In genomic region chr3:160637081-160637480, GRCh38 we compare ENCODE assay signal across 33 cellular contexts. TPM values are rescaled to one million over a fixed set of nuclear protein-coding genes. Genes with fewer than 3 reads are reported as not detected.
"Had no signal": no experiment of that assay in that cellular context is flagged by ENCODE, and none has a peak within 500 bp of the region (broad histone marks: within the 10 kb centered on the region; RNA-seq: fewer than 3 reads in every experiment).

No MANE protein-coding gene starts in this region.

- DNase-seq: activated CD4-positive, alpha-beta memory T cell treated with anti-CD3 and anti-CD28 coated beads for 36 hours; activated CD4-positive, alpha-beta T cell treated with anti-CD3 and anti-CD28 coated beads, Interleukin-2, amount 10 ng/mL, durations not matched to agents 7 days and 5 days; activated CD4-positive, CD25-positive, alpha-beta regulatory T cell; activated CD8-positive, alpha-beta memory T cell treated with anti-CD3 and anti-CD28 coated beads for 24 hours; activated effector memory CD4-positive, alpha-beta T cell treated with anti-CD3 and anti-CD28 coated beads, Interleukin-2, amount 50 U/mL, for 16 hours; activated naive CD4-positive, alpha-beta T cell treated with Interleukin-2 at 50 U/mL for 16 hours; activated naive CD8-positive, alpha-beta T cell treated with anti-CD3 and anti-CD28 coated beads, Interleukin-2, amount 50 U/mL, for 24 hours; activated T-cell treated with anti-CD3 and anti-CD28 coated beads, Interleukin-2, amount 50 U/mL, for 4 hours; amniotic stem cell; body of pancreas; central memory CD4-positive, alpha-beta T cell; KG1; MG63; MV-4-11; NCI-H1092 treated with DMSO at 0.1 percent for 48 hours; NCI-H1417 treated with DMSO at 0.1 percent for 48 hours; NCI-H1694; NCI-H2029; NCI-H2107; NCI-H2171 treated with DMSO at 0.1 percent for 48 hours; NCI-H345; NCI-H510A treated with DMSO at 0.1 percent for 48 hours; NCI-H69; SIG-M5; T-helper 17 cell; T-helper 9 cell had no signal

- H3K9me3 ChIP-seq: ascending aorta, body of pancreas, MG63 had no signal

- H3K36me3 Mint-ChIP-seq: activated CD4-positive, alpha-beta memory T cell treated with anti-CD3 and anti-CD28 coated beads for 36 hours; activated naive CD4-positive, alpha-beta T cell treated with anti-CD3 and anti-CD28 coated beads, Interleukin-2, amount 50 U/mL, for 72 hours had no signal

- FAIRE-seq: bronchial epithelial cell, TTC549 had no signal

- H3K4me1 ChIP-seq: ascending aorta, body of pancreas had no signal

- H3K27ac ChIP-seq: ascending aorta, body of pancreas, VCaP had no signal

- H3K4me3 Mint-ChIP-seq: activated CD4-positive, alpha-beta memory T cell treated with anti-CD3 and anti-CD28 coated beads for 36 hours; activated CD4-positive, alpha-beta T cell treated with anti-CD3 and anti-CD28 coated beads, Interleukin-2, amount 10 ng/mL, durations not matched to agents 7 days and 5 days; activated naive CD8-positive, alpha-beta T cell treated with anti-CD3 and anti-CD28 coated beads, Interleukin-2, amount 50 U/mL, for 24 hours; activated T-cell treated with anti-CD3 and anti-CD28 coated beads, Interleukin-2, amount 50 U/mL, for 4 hours; T-helper 17 cell had no signal

- H3K36me3 ChIP-seq: ascending aorta, MG63 had no signal

- H3K9me3 Mint-ChIP-seq: activated CD4-positive, alpha-beta memory T cell treated with anti-CD3 and anti-CD28 coated beads for 36 hours; activated CD4-positive, alpha-beta T cell treated with anti-CD3 and anti-CD28 coated beads, Interleukin-2, amount 10 ng/mL, durations not matched to agents 7 days and 5 days; activated naive CD4-positive, alpha-beta T cell treated with anti-CD3 and anti-CD28 coated beads, Interleukin-2, amount 50 U/mL, for 72 hours; activated naive CD8-positive, alpha-beta T cell treated with anti-CD3 and anti-CD28 coated beads, Interleukin-2, amount 50 U/mL, for 24 hours; activated T-cell treated with anti-CD3 and anti-CD28 coated beads, Interleukin-2, amount 50 U/mL, for 4 hours had no signal

- H3K27me3 Mint-ChIP-seq: activated CD4-positive, alpha-beta memory T cell treated with anti-CD3 and anti-CD28 coated beads for 36 hours; activated naive CD8-positive, alpha-beta T cell treated with anti-CD3 and anti-CD28 coated beads, Interleukin-2, amount 50 U/mL, for 24 hours had no signal

- H3K27ac Mint-ChIP-seq: activated CD4-positive, alpha-beta memory T cell treated with anti-CD3 and anti-CD28 coated beads for 36 hours; activated CD4-positive, alpha-beta T cell treated with anti-CD3 and anti-CD28 coated beads, Interleukin-2, amount 10 ng/mL, durations not matched to agents 7 days and 5 days; activated naive CD4-positive, alpha-beta T cell treated with anti-CD3 and anti-CD28 coated beads, Interleukin-2, amount 50 U/mL, for 72 hours; activated naive CD8-positive, alpha-beta T cell treated with anti-CD3 and anti-CD28 coated beads, Interleukin-2, amount 50 U/mL, for 24 hours; T-helper 17 cell had no signal

- H3K4me1 Mint-ChIP-seq: activated CD4-positive, alpha-beta T cell treated with anti-CD3 and anti-CD28 coated beads, Interleukin-2, amount 10 ng/mL, durations not matched to agents 7 days and 5 days; activated naive CD8-positive, alpha-beta T cell treated with anti-CD3 and anti-CD28 coated beads, Interleukin-2, amount 50 U/mL, for 24 hours; T-helper 17 cell had no signal

- ATAC-seq: activated naive CD4-positive, alpha-beta T cell treated with anti-CD3 and anti-CD28 coated beads, Interleukin-2, amount 50 U/mL, for 72 hours; activated naive CD8-positive, alpha-beta T cell treated with anti-CD3 and anti-CD28 coated beads, Interleukin-2, amount 50 U/mL, for 24 hours; activated T-cell treated with anti-CD3 and anti-CD28 coated beads, Interleukin-2, amount 50 U/mL, for 4 hours; body of pancreas; T-helper 17 cell had no signal

- H3K27me3 ChIP-seq: ascending aorta, body of pancreas, MG63 had no signal

- H3K4me3 ChIP-seq: ascending aorta, body of pancreas, MG63 had no signal

RNA-seq across cellular contexts. Expression of gene ARL14, which starts 39.9 kb away (rescaled TPM):
- total RNA-seq: activated CD4-positive, alpha-beta memory T cell treated with anti-CD3 and anti-CD28 coated beads for 36 hours; activated CD4-positive, alpha-beta T cell treated with anti-CD3 and anti-CD28 coated beads, Interleukin-2, amount 10 ng/mL, durations not matched to agents 7 days and 5 days; activated naive CD4-positive, alpha-beta T cell treated with anti-CD3 and anti-CD28 coated beads, Interleukin-2, amount 50 U/mL, for 72 hours; activated T-cell treated with anti-CD3 and anti-CD28 coated beads, Interleukin-2, amount 50 U/mL, for 4 hours; ascending aorta; LHCN-M2; RPMI7951; T-helper 17 cell had no signal
